ENCODE assay signal across 1 cellular context in genomic region chr1:232591344-232591743, GRCh38.
TF ChIP-seq lines count a peak whose summit lies in the region.

No MANE protein-coding gene starts in this region.

TF ChIP-seq in WTC11, 78 proteins besides CTCF, POLR2A, EP300 and RAD21 (continued from another document):
- no peak for TF ChIP-seq AR (CRISPR knock-in tag; IDR thresholded peaks at IDR 0.05)
- no peak for TF ChIP-seq ZNF671 (CRISPR knock-in tag; IDR thresholded peaks at IDR 0.05)
- TF ChIP-seq ATF6 (CRISPR knock-in tag; IDR thresholded peaks at IDR 0.05): no peak
- no peak for TF ChIP-seq JAZF1 (CRISPR knock-in tag; IDR thresholded peaks at IDR 0.05)
- no peak for TF ChIP-seq PREB (CRISPR knock-in tag; IDR thresholded peaks at IDR 0.05; ENCODE audit: borderline replicate concordance)
